Comparison of ENCODE assay signal across 11 cellular contexts in the genomic region with DNA sequence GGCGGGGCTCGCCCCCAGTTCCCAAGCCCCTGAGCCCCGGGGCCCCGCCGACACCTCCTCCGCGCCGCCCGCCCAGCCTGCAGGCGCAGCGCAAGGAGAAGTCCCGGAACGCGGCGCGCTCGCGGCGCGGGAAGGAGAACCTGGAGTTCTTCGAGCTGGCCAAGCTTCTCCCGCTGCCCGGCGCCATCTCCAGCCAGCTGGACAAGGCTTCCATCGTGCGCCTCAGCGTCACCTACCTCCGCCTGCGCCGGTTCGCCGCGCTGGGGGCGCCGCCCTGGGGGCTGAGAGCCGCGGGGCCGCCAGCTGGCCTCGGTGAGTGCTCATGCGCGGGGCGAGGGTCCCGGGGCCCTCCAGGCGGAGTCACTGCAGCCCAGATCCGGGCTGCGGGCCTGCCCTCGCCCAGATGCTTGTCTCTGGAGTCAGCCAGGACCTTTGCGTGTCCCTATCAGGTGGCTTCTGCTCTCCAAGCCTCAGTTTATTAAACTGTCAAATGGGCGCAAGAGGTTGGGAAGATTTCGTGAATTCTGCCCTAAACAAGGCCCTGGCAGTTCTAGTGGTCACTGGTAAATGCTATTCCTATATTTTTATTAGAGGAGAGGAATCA. TPM values are rescaled to one million over a fixed set of nuclear protein-coding genes. Genes with fewer than 3 reads are reported as not detected.
DNase-seq lines count a peak whose midpoint lies in the region; FAIRE-seq and TF ChIP-seq lines count a peak whose summit lies in the region.
"Had no signal": no experiment of that assay in that cellular context is flagged by ENCODE, and none has a peak within 500 bp of the region (broad histone marks: within the 10 kb centered on the region; RNA-seq: fewer than 3 reads in every experiment).

No MANE protein-coding gene starts in this region.

- peaks cover 60% of the 10 kb centered on the region for H3K27me3 ChIP-seq in NT2/D1 (ENCODE audit: insufficient read depth, insufficient read length)
- peaks cover 26% of the 10 kb centered on the region for H3K27me3 ChIP-seq in fibroblast of lung (ENCODE audit: control insufficient read depth, insufficient read depth, low read length)
- peaks cover 11 to 28% of the 10 kb centered on the region in 2 donors for H3K27me3 ChIP-seq in small intestine (ENCODE audit: control insufficient read depth in 2 of 2, insufficient read depth in 2 of 2, low read length in 2 of 2)

- FAIRE-seq in small intestine (lab: Jason Lieb, UNC), result no peak

- H3K4me1 ChIP-seq in NT2/D1 (ENCODE audit: insufficient read depth, insufficient read length) (peaks cover 5% of the 10 kb centered on the region), fibroblast of lung (ENCODE audit: control insufficient read depth, extremely low read depth, insufficient read depth, low read length) (no peaks in the 10 kb centered on the region), small intestine (ENCODE audit: control insufficient read depth in 2 of 2, insufficient read depth in 1 of 2, low read depth in 1 of 2, low read length in 1 of 2) (peaks cover 0 to 4% of the 10 kb centered on the region in 2 donors)

- no peaks in the 10 kb centered on the region for H3K36me3 Mint-ChIP-seq in osteocyte (ENCODE audit: unreplicated experiment)

- 5 to 10% (median 9%) methylated on average over 39 to 50 of the region's 50 CpGs for WGBS in small intestine, 3 donors

- TF ChIP-seq CTCF in fibroblast of lung (conservative IDR thresholded peaks at IDR 0.05 in 1 of 2, IDR thresholded peaks at IDR 0.05 in 1 of 2; ENCODE audit: low read depth in 1 of 2, low read length in 2 of 2) (no peak), osteocyte (IDR thresholded peaks at IDR 0.05) (no peak)

- H3K9ac ChIP-seq in NT2/D1 (ENCODE audit: insufficient read length, low read depth) (peak overlapping the region; percentile 50), fibroblast of lung (ENCODE audit: insufficient read depth, low read length) (no peak overlapping the region)

- H3K4me1 Mint-ChIP-seq in osteocyte (ENCODE audit: unreplicated experiment), result peaks cover 15% of the 10 kb centered on the region

- no peaks in the 10 kb centered on the region for H3K9me3 Mint-ChIP-seq in osteocyte (ENCODE audit: unreplicated experiment)
- H3K9me3 Mint-ChIP-seq: T-helper 1 cell treated with Interleukin-12 subunit alpha and Interleukin-12 subunit beta and Interleukin-4 antibody, amounts not matched to agents 30 μg/mL and 1 μg/mL, for 36 hours had no signal

- H3K79me2 ChIP-seq in fibroblast of lung (ENCODE audit: control insufficient read depth, insufficient read depth, low read length), result no peaks in the 10 kb centered on the region

- no peak overlapping the region for H2AFZ ChIP-seq in fibroblast of lung (ENCODE audit: low read length)

- no peaks in the 10 kb centered on the region for H3K36me3 ChIP-seq in NT2/D1 (ENCODE audit: insufficient read depth, insufficient read length, low read length)
- H3K36me3 ChIP-seq in fibroblast of lung (ENCODE audit: control insufficient read depth, insufficient read depth, low read length), result no peaks in the 10 kb centered on the region
- H3K36me3 ChIP-seq in small intestine (ENCODE audit: control insufficient read depth in 2 of 2, insufficient read depth in 2 of 2, low read length in 2 of 2), result no peaks in the 10 kb centered on the region

- H3K4me3 Mint-ChIP-seq in osteocyte (ENCODE audit: unreplicated experiment), result peak overlapping the region; percentile 68
- H3K4me3 Mint-ChIP-seq: T-helper 1 cell treated with Interleukin-12 subunit alpha and Interleukin-12 subunit beta and Interleukin-4 antibody, amounts not matched to agents 30 μg/mL and 1 μg/mL, for 36 hours had no signal

- H3K27ac Mint-ChIP-seq in osteocyte (ENCODE audit: unreplicated experiment), result no peak overlapping the region
- H3K27ac Mint-ChIP-seq: T-helper 1 cell treated with Interleukin-12 subunit alpha and Interleukin-12 subunit beta and Interleukin-4 antibody, amounts not matched to agents 30 μg/mL and 1 μg/mL, for 36 hours had no signal

- peaks cover 25% of the 10 kb centered on the region for H3K27me3 Mint-ChIP-seq in osteocyte (ENCODE audit: unreplicated experiment)

- peak overlapping the region; percentile 26 for H3K4me3 ChIP-seq in NT2/D1 (ENCODE audit: insufficient read length, low read depth)
- H3K4me3 ChIP-seq in fibroblast of lung (replicated peaks in 1 of 4; ENCODE audit: control extremely low read depth in 1 of 4, insufficient read depth in 1 of 4, low read depth in 3 of 4, low read length in 4 of 4), result peak overlapping the region in 1 of 4 experiments; percentile 46
- peak overlapping the region in 1 of 2 donors; percentile 9 for H3K4me3 ChIP-seq in small intestine (ENCODE audit: low read depth in 1 of 2, low read length in 2 of 2)

- no peaks in the 10 kb centered on the region for H3K9me3 ChIP-seq in NT2/D1 (ENCODE audit: insufficient read depth, low read length)
- H3K9me3 ChIP-seq in fibroblast of lung (ENCODE audit: control insufficient read depth, insufficient read depth, low read depth, low read length), result no peaks in the 10 kb centered on the region
- H3K9me3 ChIP-seq in small intestine (ENCODE audit: control insufficient read depth, low read depth), result no peaks in the 10 kb centered on the region

- H3K4me2 ChIP-seq in fibroblast of lung (ENCODE audit: extremely low read depth, insufficient read depth, low read length), result peak overlapping the region; percentile 44

- no peaks in the 10 kb centered on the region for H4K20me1 ChIP-seq in fibroblast of lung (ENCODE audit: control insufficient read depth, extremely low read depth, insufficient read depth, low read length)

- H3K27ac ChIP-seq in fibroblast of lung (ENCODE audit: insufficient read depth, low read length) (no peak overlapping the region), small intestine (ENCODE audit: low read depth in 1 of 2, low read length in 1 of 2) (no peak overlapping the region)

- DNase-seq in Daoy (ENCODE audit: low read depth) (peak; percentile 44), NT2/D1 (ENCODE audit: low read depth, low spot score) (no peak), fibroblast of lung (ENCODE audit: low read depth in 2 of 2) (peak in 1 of 2 donors; percentile 20), osteocyte (ENCODE audit: extremely low spot score, unreplicated experiment) (no peak), NCI-H2171 treated with DMSO at 0.1 percent for 48 hours (lab: John Stamatoyannopoulos, UW) (no peak), SIG-M5 treated with dmso at 0.1 percent for 504 hours (lab: John Stamatoyannopoulos, UW; ENCODE audit: unreplicated experiment) (no peak), small intestine (no peak)
- DNase-seq: activated effector memory CD4-positive, alpha-beta T cell treated with anti-CD3 and anti-CD28 coated beads, Interleukin-2, amount 50 U/mL, for 16 hours; erythroblast; NCI-H2107 had no signal

RNA-seq across cellular contexts. Expression of gene NPAS1, which starts 2.0 kb away (rescaled TPM):
- total RNA-seq in Daoy (2014; rRNA removed; shearing (Covaris generic)), result 0.27 TPM in 1 of 2 replicates, not detected in the other
- total RNA-seq in fibroblast of lung, result 0.26 and 0.33 TPM in 2 replicates
- 0.22 and 0.34 TPM in 2 replicates for polyA plus RNA-seq in fibroblast of lung
- 0.84 and 0.88 TPM in 2 replicates for polyA plus RNA-seq in fibroblast of lung (2012)
- 0.44 and 0.71 TPM in 2 replicates for polyA minus RNA-seq in fibroblast of lung (ENCODE audit: low replicate concordance)
- total RNA-seq in osteocyte, result 0.71 and 0.99 TPM in 2 replicates
- polyA plus RNA-seq in small intestine, result under 1 TPM in 1 of 3 donors, not detected in 2; 0.24 TPM

RNA-seq across cellular contexts. Expression of gene TMEM160, which starts 26.8 kb away (rescaled TPM):
- total RNA-seq in Daoy (2014; rRNA removed; shearing (Covaris generic)), result 46.5 and 55.0 TPM in 2 replicates
- total RNA-seq in fibroblast of lung (7.7 and 27.1 TPM in 2 replicates), osteocyte (35.2 and 41.4 TPM in 2 replicates)
- polyA plus RNA-seq in fibroblast of lung (4.1 and 6.9 TPM in 2 replicates), small intestine (10 to 100 TPM in 2 of 3 donors, 1 to 10 TPM in 1; 5.1 to 70.3 (median 13.1) TPM)
- 16.4 and 34.2 TPM in 2 replicates for polyA plus RNA-seq in fibroblast of lung (2012)
- 1.9 and 2.9 TPM in 2 replicates for polyA minus RNA-seq in fibroblast of lung (ENCODE audit: low replicate concordance)
